ENCODE assay signal across 27 cellular contexts in the genomic region with DNA sequence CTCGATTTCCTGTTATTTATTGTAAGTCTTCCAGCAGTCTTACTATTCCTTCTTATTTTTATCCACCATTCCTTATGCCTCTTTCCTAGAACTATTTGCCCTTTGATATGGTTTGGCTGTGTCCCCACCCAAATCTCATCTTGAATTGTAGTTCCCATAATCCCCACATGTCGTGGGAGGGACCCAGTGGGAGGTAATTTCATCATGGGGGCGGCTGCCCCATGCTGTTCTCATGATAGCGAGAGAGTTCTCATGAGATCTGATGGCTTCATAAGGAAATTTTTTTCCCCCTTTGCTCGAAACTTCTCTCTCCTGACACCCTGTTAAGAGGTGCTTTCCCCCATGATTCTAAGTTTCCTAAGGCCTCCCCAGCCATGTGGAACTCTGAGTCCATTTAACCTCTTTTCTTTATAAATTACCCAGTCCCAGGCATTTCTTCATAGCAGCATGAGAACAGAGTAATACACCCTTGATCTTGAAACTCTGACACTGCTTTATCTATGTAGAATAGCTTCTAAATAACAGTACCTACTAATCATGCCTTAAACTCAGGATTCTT. TPM values are rescaled to one million over a fixed set of nuclear protein-coding genes. Genes with fewer than 3 reads are reported as not detected.
DNase-seq lines count a peak whose midpoint lies in the region; ATAC-seq and TF ChIP-seq lines count a peak whose summit lies in the region.
"Had no signal": no experiment of that assay in that cellular context is flagged by ENCODE, and none has a peak within 500 bp of the region (broad histone marks: within the 10 kb centered on the region; RNA-seq: fewer than 3 reads in every experiment).

No MANE protein-coding gene starts in this region.

- H3K27ac ChIP-seq in esophagus muscularis mucosa (replicated peaks in 1 of 4) = no peak overlapping the region
- H3K27ac ChIP-seq: neutrophil, transverse colon had no signal

- WGBS in esophagus muscularis mucosa = 94% methylated on average over 5 of the region's 5 CpGs

- H3K36me3 ChIP-seq in esophagus muscularis mucosa = no peaks in the 10 kb centered on the region
- H3K36me3 ChIP-seq: HAP-1, neutrophil, transverse colon had no signal

- H3K9me3 ChIP-seq in esophagus muscularis mucosa = no peaks in the 10 kb centered on the region
- H3K9me3 ChIP-seq: HAP-1, neutrophil, transverse colon had no signal

- H3K27ac Mint-ChIP-seq in activated naive CD4-positive, alpha-beta T cell treated with anti-CD3 and anti-CD28 coated beads, Interleukin-2, amount 50 U/mL, for 24 hours = peak overlapping the region; percentile 97
- peak overlapping the region; percentile 82 for H3K27ac Mint-ChIP-seq in activated T-cell treated with anti-CD3 and anti-CD28 coated beads, Interleukin-2, amount 50 U/mL, for 72 hours

- H3K27me3 Mint-ChIP-seq in activated naive CD4-positive, alpha-beta T cell treated with anti-CD3 and anti-CD28 coated beads, Interleukin-2, amount 50 U/mL, for 24 hours = no peaks in the 10 kb centered on the region
- no peaks in the 10 kb centered on the region for H3K27me3 Mint-ChIP-seq in activated T-cell treated with anti-CD3 and anti-CD28 coated beads, Interleukin-2, amount 50 U/mL, for 72 hours (ENCODE audit: low read depth)

- H3K27me3 ChIP-seq in esophagus muscularis mucosa = no peaks in the 10 kb centered on the region
- H3K27me3 ChIP-seq: neutrophil, transverse colon had no signal

- ATAC-seq in activated T-cell treated with anti-CD3 and anti-CD28 coated beads, Interleukin-2, amount 50 U/mL, for 72 hours (replicated peaks in 1 of 2) = no peak
- peak; percentile 66 for ATAC-seq in stimulated activated naive CD8-positive, alpha-beta T cell treated with anti-CD3 and anti-CD28 coated beads, Interleukin-15, Interleukin-2, amounts not matched to agents 100 U/mL and 50 U/mL, for 24 hours
- ATAC-seq in GM21529 (IDR thresholded peaks at IDR 0.05; ENCODE audit: unreplicated experiment) = no peak
- ATAC-seq: HepG2, left lobe of liver, right cardiac atrium, Right ventricle myocardium inferior had no signal

- DNase-seq in activated naive CD4-positive, alpha-beta T cell (lab: John Stamatoyannopoulos, UW) = no peak
- DNase-seq in activated T-cell treated with anti-CD3 and anti-CD28 coated beads, Interleukin-2, amount 50 U/mL, for 72 hours = no peak
- peak; percentile 62 for DNase-seq in esophagus muscularis mucosa (ENCODE audit: extremely low spot score)
- DNase-seq in stimulated activated naive CD8-positive, alpha-beta T cell treated with anti-CD3 and anti-CD28 coated beads, Interleukin-15, Interleukin-2, amounts not matched to agents 100 U/mL and 50 U/mL, for 24 hours = no peak
- no peak for DNase-seq in SKM-1 treated with dmso at 0.1 percent for 144 hours (lab: John Stamatoyannopoulos, UW; ENCODE audit: unreplicated experiment)
- no peak for DNase-seq in NCI-H2227 treated with DMSO at 0.1 percent for 48 hours (lab: John Stamatoyannopoulos, UW)
- DNase-seq: activated CD4-positive, CD25-positive, alpha-beta regulatory T cell treated with anti-CD3 and anti-CD28 coated beads, Interleukin-2, amount 50 U/mL, for 72 hours; COR-L47; DMS53; head of caudate nucleus; Karpas-422; mesenchymal stem cell; NCI-H1417 treated with DMSO at 0.1 percent for 48 hours; NCI-H2029 treated with DMSO at 0.1 percent for 48 hours; NCI-H748 treated with DMSO at 0.1 percent for 48 hours; posterior cingulate gyrus; right cardiac atrium; transverse colon had no signal

- no peak for TF ChIP-seq EP300 in esophagus muscularis mucosa (IDR thresholded peaks at IDR 0.05)

- H3K4me3 Mint-ChIP-seq in activated naive CD4-positive, alpha-beta T cell treated with anti-CD3 and anti-CD28 coated beads, Interleukin-2, amount 50 U/mL, for 24 hours = peak overlapping the region; percentile 59
- H3K4me3 Mint-ChIP-seq in activated T-cell treated with anti-CD3 and anti-CD28 coated beads, Interleukin-2, amount 50 U/mL, for 72 hours = no peak overlapping the region

- peaks cover 10% of the 10 kb centered on the region for H3K9me3 Mint-ChIP-seq in activated naive CD4-positive, alpha-beta T cell treated with anti-CD3 and anti-CD28 coated beads, Interleukin-2, amount 50 U/mL, for 24 hours
- H3K9me3 Mint-ChIP-seq in activated T-cell treated with anti-CD3 and anti-CD28 coated beads, Interleukin-2, amount 50 U/mL, for 72 hours = peaks cover 3 to 5% of the 10 kb centered on the region in 2 donors

- no peak overlapping the region for H3K4me3 ChIP-seq in esophagus muscularis mucosa
- H3K4me3 ChIP-seq: HAP-1, smooth muscle cell, transverse colon had no signal

- intact Hi-C loops in esophagus muscularis mucosa (cut with DNase I) = no loop called here

- no peak for TF ChIP-seq POLR2A in esophagus muscularis mucosa (IDR thresholded peaks at IDR 0.05; ENCODE audit: low read depth)

- no peak for TF ChIP-seq CTCF in esophagus muscularis mucosa (IDR thresholded peaks at IDR 0.05)

- H3K4me1 Mint-ChIP-seq in activated naive CD4-positive, alpha-beta T cell treated with anti-CD3 and anti-CD28 coated beads, Interleukin-2, amount 50 U/mL, for 24 hours = peaks cover 76% of the 10 kb centered on the region
- peaks cover 29% of the 10 kb centered on the region for H3K4me1 Mint-ChIP-seq in activated T-cell treated with anti-CD3 and anti-CD28 coated beads, Interleukin-2, amount 50 U/mL, for 72 hours (ENCODE audit: low read depth)

- peaks cover 27% of the 10 kb centered on the region for H3K36me3 Mint-ChIP-seq in activated naive CD4-positive, alpha-beta T cell treated with anti-CD3 and anti-CD28 coated beads, Interleukin-2, amount 50 U/mL, for 24 hours
- H3K36me3 Mint-ChIP-seq in activated T-cell treated with anti-CD3 and anti-CD28 coated beads, Interleukin-2, amount 50 U/mL, for 72 hours (ENCODE audit: insufficient read depth in 2 of 2) = peaks cover 1 to 16% of the 10 kb centered on the region in 2 donors

- peaks cover 0 to 5% (median 0%) of the 10 kb centered on the region in 4 donors for H3K4me1 ChIP-seq in esophagus muscularis mucosa
- H3K4me1 ChIP-seq: transverse colon had no signal

RNA-seq across cellular contexts. Expression of a gene that starts 48.8 kb away (rescaled TPM):
- total RNA-seq in activated T-cell treated with anti-CD3 and anti-CD28 coated beads, Interleukin-2, amount 50 U/mL, for 72 hours = not detected
- total RNA-seq in esophagus muscularis mucosa = 100 to 1,000 TPM; 262 to 431 (median 319) TPM
- total RNA-seq: HepG2; T-helper 2 cell treated with Interferon-gamma antibody and Interleukin-4, amounts not matched to agents 100 ng/mL and 5 ng/mL, for 36 hours had no signal

RNA-seq across cellular contexts. Expression of a gene that starts 54.5 kb away (rescaled TPM):
- 10 to 100 TPM; 32.4 to 44.7 TPM for total RNA-seq in activated T-cell treated with anti-CD3 and anti-CD28 coated beads, Interleukin-2, amount 50 U/mL, for 72 hours
- 10 to 100 TPM; 12.6 to 16.2 (median 13.4) TPM for total RNA-seq in esophagus muscularis mucosa

Comparison
In these comparisons a context has a peak if more than half of its experiments do, and no peak if none do; other contexts are left out.
1. RNA of a gene that starts 48.8 kb away (total RNA-seq): 262 to 431 TPM in esophagus muscularis mucosa; not detected in activated T-cell treated with anti-CD3 and anti-CD28 coated beads, Interleukin-2, amount 50 U/mL, for 72 hours; every median in the first group is over 100 times any median in the second.